1 cellular context compared by ENCODE assay signal in the genomic region with DNA sequence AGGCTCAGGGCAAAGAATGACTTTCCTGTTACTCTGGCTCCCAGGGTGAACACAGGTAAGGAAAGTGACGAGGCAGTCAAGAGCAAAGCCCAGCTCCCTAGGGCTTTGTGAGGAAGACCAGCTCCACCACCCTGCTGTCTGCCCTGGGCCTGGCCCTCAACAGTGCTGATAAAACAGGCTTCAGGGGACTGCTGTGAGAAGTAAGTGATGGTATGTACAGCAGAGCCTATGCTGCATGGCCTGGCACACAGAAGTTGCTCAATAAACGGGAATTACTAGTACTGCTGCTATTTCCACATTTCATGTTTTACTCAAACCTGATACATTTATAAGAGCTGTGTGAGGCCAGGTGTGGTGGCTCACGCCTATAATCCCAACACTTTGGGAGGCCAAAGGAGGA.
TF ChIP-seq lines count a peak whose summit lies in the region.

No MANE protein-coding gene starts in this region.

TF ChIP-seq in GM23338, 12 proteins besides CTCF, POLR2A, EP300 and RAD21 (continued from another document):
- TF ChIP-seq, protein P1, sequence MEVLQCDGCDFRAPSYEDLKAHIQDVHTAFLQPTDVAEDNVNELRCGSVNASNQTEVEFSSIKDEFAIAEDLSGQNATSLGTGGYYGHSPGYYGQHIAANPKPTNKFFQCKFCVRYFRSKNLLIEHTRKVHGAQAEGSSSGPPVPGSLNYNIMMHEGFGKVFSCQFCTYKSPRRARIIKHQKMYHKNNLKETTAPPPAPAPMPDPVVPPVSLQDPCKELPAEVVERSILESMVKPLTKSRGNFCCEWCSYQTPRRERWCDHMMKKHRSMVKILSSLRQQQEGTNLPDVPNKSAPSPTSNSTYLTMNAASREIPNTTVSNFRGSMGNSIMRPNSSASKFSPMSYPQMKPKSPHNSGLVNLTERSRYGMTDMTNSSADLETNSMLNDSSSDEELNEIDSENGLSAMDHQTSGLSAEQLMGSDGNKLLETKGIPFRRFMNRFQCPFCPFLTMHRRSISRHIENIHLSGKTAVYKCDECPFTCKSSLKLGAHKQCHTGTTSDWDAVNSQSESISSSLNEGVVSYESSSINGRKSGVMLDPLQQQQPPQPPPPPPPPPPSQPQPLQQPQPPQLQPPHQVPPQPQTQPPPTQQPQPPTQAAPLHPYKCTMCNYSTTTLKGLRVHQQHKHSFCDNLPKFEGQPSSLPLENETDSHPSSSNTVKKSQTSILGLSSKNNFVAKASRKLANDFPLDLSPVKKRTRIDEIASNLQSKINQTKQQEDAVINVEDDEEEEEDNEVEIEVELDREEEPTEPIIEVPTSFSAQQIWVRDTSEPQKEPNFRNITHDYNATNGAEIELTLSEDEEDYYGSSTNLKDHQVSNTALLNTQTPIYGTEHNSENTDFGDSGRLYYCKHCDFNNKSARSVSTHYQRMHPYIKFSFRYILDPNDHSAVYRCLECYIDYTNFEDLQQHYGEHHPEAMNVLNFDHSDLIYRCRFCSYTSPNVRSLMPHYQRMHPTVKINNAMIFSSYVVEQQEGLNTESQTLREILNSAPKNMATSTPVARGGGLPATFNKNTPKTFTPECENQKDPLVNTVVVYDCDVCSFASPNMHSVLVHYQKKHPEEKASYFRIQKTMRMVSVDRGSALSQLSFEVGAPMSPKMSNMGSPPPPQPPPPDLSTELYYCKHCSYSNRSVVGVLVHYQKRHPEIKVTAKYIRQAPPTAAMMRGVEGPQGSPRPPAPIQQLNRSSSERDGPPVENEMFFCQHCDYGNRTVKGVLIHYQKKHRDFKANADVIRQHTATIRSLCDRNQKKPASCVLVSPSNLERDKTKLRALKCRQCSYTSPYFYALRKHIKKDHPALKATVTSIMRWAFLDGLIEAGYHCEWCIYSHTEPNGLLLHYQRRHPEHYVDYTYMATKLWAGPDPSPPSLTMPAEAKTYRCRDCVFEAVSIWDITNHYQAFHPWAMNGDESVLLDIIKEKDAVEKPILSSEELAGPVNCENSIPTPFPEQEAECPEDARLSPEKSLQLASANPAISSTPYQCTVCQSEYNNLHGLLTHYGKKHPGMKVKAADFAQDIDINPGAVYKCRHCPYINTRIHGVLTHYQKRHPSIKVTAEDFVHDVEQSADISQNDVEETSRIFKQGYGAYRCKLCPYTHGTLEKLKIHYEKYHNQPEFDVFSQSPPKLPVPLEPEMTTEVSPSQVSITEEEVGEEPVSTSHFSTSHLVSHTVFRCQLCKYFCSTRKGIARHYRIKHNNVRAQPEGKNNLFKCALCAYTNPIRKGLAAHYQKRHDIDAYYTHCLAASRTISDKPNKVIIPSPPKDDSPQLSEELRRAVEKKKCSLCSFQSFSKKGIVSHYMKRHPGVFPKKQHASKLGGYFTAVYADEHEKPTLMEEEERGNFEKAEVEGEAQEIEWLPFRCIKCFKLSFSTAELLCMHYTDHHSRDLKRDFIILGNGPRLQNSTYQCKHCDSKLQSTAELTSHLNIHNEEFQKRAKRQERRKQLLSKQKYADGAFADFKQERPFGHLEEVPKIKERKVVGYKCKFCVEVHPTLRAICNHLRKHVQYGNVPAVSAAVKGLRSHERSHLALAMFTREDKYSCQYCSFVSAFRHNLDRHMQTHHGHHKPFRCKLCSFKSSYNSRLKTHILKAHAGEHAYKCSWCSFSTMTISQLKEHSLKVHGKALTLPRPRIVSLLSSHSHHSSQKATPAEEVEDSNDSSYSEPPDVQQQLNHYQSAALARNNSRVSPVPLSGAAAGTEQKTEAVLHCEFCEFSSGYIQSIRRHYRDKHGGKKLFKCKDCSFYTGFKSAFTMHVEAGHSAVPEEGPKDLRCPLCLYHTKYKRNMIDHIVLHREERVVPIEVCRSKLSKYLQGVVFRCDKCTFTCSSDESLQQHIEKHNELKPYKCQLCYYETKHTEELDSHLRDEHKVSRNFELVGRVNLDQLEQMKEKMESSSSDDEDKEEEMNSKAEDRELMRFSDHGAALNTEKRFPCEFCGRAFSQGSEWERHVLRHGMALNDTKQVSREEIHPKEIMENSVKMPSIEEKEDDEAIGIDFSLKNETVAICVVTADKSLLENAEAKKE (CRISPR knock-in tag; IDR thresholded peaks at IDR 0.05) = no peak
- TF ChIP-seq, protein P2, sequence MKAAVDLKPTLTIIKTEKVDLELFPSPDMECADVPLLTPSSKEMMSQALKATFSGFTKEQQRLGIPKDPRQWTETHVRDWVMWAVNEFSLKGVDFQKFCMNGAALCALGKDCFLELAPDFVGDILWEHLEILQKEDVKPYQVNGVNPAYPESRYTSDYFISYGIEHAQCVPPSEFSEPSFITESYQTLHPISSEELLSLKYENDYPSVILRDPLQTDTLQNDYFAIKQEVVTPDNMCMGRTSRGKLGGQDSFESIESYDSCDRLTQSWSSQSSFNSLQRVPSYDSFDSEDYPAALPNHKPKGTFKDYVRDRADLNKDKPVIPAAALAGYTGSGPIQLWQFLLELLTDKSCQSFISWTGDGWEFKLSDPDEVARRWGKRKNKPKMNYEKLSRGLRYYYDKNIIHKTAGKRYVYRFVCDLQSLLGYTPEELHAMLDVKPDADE (IDR thresholded peaks at IDR 0.05) = no peak
- TF ChIP-seq EZH2 (IDR thresholded peaks at IDR 0.05; ENCODE audit: low read depth, unreplicated experiment) = no peak
- TF ChIP-seq ZNF114 (CRISPR knock-in tag; IDR thresholded peaks at IDR 0.05) = no peak
- no peak for TF ChIP-seq EZH2phosphoT487 (IDR thresholded peaks at IDR 0.05; ENCODE audit: unreplicated experiment)
- TF ChIP-seq POLR2AphosphoS5 (IDR thresholded peaks at IDR 0.05; ENCODE audit: low read depth) = no peak
- no peak for TF ChIP-seq JUNB (IDR thresholded peaks at IDR 0.05; ENCODE audit: unreplicated experiment)
- TF ChIP-seq NANOG (IDR thresholded peaks at IDR 0.05; ENCODE audit: borderline replicate concordance) = no peak
- no peak for TF ChIP-seq ZNF331 (CRISPR knock-in tag; IDR thresholded peaks at IDR 0.05; ENCODE audit: low read depth)
- TF ChIP-seq, protein P3, sequence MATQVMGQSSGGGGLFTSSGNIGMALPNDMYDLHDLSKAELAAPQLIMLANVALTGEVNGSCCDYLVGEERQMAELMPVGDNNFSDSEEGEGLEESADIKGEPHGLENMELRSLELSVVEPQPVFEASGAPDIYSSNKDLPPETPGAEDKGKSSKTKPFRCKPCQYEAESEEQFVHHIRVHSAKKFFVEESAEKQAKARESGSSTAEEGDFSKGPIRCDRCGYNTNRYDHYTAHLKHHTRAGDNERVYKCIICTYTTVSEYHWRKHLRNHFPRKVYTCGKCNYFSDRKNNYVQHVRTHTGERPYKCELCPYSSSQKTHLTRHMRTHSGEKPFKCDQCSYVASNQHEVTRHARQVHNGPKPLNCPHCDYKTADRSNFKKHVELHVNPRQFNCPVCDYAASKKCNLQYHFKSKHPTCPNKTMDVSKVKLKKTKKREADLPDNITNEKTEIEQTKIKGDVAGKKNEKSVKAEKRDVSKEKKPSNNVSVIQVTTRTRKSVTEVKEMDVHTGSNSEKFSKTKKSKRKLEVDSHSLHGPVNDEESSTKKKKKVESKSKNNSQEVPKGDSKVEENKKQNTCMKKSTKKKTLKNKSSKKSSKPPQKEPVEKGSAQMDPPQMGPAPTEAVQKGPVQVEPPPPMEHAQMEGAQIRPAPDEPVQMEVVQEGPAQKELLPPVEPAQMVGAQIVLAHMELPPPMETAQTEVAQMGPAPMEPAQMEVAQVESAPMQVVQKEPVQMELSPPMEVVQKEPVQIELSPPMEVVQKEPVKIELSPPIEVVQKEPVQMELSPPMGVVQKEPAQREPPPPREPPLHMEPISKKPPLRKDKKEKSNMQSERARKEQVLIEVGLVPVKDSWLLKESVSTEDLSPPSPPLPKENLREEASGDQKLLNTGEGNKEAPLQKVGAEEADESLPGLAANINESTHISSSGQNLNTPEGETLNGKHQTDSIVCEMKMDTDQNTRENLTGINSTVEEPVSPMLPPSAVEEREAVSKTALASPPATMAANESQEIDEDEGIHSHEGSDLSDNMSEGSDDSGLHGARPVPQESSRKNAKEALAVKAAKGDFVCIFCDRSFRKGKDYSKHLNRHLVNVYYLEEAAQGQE (IDR thresholded peaks at IDR 0.05; ENCODE audit: unreplicated experiment) = no peak
